8 cellular contexts compared by ENCODE assay signal in genomic region chr11:32233928-32234327, GRCh38.
"Had no signal": no experiment of that assay in that cellular context is flagged by ENCODE, and none has a peak within 500 bp of the region (broad histone marks: within the 10 kb centered on the region; RNA-seq: fewer than 3 reads in every experiment).

No MANE protein-coding gene starts in this region.

- ATAC-seq: GM12878 had no signal

- FAIRE-seq: G401.6, GM12878, GM12891, GM12892, GM18507, GM19239 had no signal

- DNase-seq: GDM1, GF-D8 had no signal

- H3K4me3 ChIP-seq: GM12878 had no signal
